In the genomic region with DNA sequence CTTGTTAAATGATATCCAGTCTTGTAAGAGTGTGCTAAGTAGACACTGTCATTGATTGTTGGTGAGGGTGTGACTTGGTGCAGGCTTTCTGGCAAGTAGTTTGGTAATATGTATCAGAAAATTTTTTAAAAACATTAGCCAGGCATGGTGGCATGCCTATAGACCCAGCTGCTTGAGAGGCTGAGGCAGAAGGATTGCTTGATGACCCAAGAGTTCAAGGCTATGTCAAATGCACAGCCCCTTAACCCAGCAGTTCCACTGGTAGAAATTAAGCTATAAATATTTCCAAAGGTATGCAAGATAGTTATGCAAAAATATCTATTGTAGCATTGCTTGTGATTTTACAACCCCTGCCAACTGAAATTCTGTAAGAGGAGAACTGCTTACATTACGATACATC, we compare ENCODE assay signal across 16 cellular contexts. TPM values are rescaled to one million over a fixed set of nuclear protein-coding genes. Genes with fewer than 3 reads are reported as not detected.
DNase-seq lines count a peak whose midpoint lies in the region; ATAC-seq lines count a peak whose summit lies in the region.
"Had no signal": no experiment of that assay in that cellular context is flagged by ENCODE, and none has a peak within 500 bp of the region (broad histone marks: within the 10 kb centered on the region; RNA-seq: fewer than 3 reads in every experiment).

No MANE protein-coding gene starts in this region.

- peaks cover 13 to 19% of the 10 kb centered on the region in 2 donors for H3K36me3 Mint-ChIP-seq in activated T-cell treated with anti-CD3 and anti-CD28 coated beads, Interleukin-2, amount 50 U/mL, for 72 hours (ENCODE audit: insufficient read depth in 2 of 2)

- H3K4me1 Mint-ChIP-seq in activated T-cell treated with anti-CD3 and anti-CD28 coated beads, Interleukin-2, amount 50 U/mL, for 72 hours (ENCODE audit: low read depth): peaks cover 19% of the 10 kb centered on the region

- H3K9ac ChIP-seq in Karpas-422 (ENCODE audit: low read length) (no peak overlapping the region), adipocyte (ENCODE audit: low read length) (no peak overlapping the region)
- H3K9ac ChIP-seq: BLaER1 treated with 17β-estradiol and CSF1 and Interleukin-3, amounts not matched to agents 10 nM and 100 nM; GM23248 had no signal

- no peak for ATAC-seq in activated T-cell treated with anti-CD3 and anti-CD28 coated beads, Interleukin-2, amount 50 U/mL, for 72 hours (replicated peaks in 1 of 2)
- ATAC-seq: CD8-positive, alpha-beta T cell; HCT116 had no signal

- no peak overlapping the region for H2AFZ ChIP-seq in Karpas-422 (ENCODE audit: low read length)
- H2AFZ ChIP-seq: GM23248 had no signal

- in situ Hi-C loops in G401 (cut with HindIII; ENCODE audit: low sequenced_read_pairs): no loop called here

- peaks cover 28% of the 10 kb centered on the region; the same call in 1 of the 2 replicates for H4K20me1 ChIP-seq in Karpas-422 (ENCODE audit: insufficient read depth, low read depth, low read length)

- H3K36me3 ChIP-seq in Karpas-422 (ENCODE audit: insufficient read depth, low read length) (peaks cover 8% of the 10 kb centered on the region), adipocyte (ENCODE audit: control insufficient read depth, insufficient read depth, low read length, severe bottlenecking) (peaks cover 37% of the 10 kb centered on the region)

- no peaks in the 10 kb centered on the region for H3K9me2 ChIP-seq in Karpas-422 (replicated peaks; ENCODE audit: insufficient read depth, low read length)

- no peaks in the 10 kb centered on the region for H3K9me3 ChIP-seq in Karpas-422 (ENCODE audit: low read length)
- no peaks in the 10 kb centered on the region for H3K9me3 ChIP-seq in adipocyte (ENCODE audit: control insufficient read depth, low read length)
- H3K9me3 ChIP-seq: BLaER1 treated with 17β-estradiol and CSF1 and Interleukin-3, amounts not matched to agents 10 nM and 100 nM had no signal

- no peak overlapping the region for H3K27ac Mint-ChIP-seq in activated T-cell treated with anti-CD3 and anti-CD28 coated beads, Interleukin-2, amount 50 U/mL, for 72 hours
- H3K27ac Mint-ChIP-seq: B cell; CD8-positive, alpha-beta T cell; HFFc6; IgD-negative memory B cell had no signal

- no peaks in the 10 kb centered on the region for H3K27me3 ChIP-seq in Karpas-422 (ENCODE audit: low read length)
- no peaks in the 10 kb centered on the region for H3K27me3 ChIP-seq in adipocyte (replicated peaks; ENCODE audit: control insufficient read depth, insufficient read depth, low read length)
- H3K27me3 ChIP-seq: BLaER1 treated with 17β-estradiol and CSF1 and Interleukin-3, amounts not matched to agents 10 nM and 100 nM had no signal

- no peaks in the 10 kb centered on the region for H3K9me3 Mint-ChIP-seq in activated T-cell treated with anti-CD3 and anti-CD28 coated beads, Interleukin-2, amount 50 U/mL, for 72 hours
- H3K9me3 Mint-ChIP-seq: CD8-positive, alpha-beta T cell; HFFc6; IgD-negative memory B cell had no signal

- H3K79me2 ChIP-seq in Karpas-422 (ENCODE audit: low read length): peaks cover 74% of the 10 kb centered on the region

- DNase-seq in GF-D8 (lab: John Stamatoyannopoulos, UW): peak; percentile 4
- DNase-seq in Karpas-422: no peak
- peak; percentile 17 for DNase-seq in adipocyte (ENCODE audit: low read depth)
- DNase-seq in activated T-cell treated with anti-CD3 and anti-CD28 coated beads, Interleukin-2, amount 50 U/mL, for 72 hours: no peak
- DNase-seq in G401 (ENCODE audit: low spot score): no peak
- DNase-seq in T-helper 1 cell: no peak
- DNase-seq: Calu3; CD8-positive, alpha-beta T cell; GM23248; HFFc6; KBM-7 had no signal

- no peak overlapping the region for H3K4me3 Mint-ChIP-seq in activated T-cell treated with anti-CD3 and anti-CD28 coated beads, Interleukin-2, amount 50 U/mL, for 72 hours
- H3K4me3 Mint-ChIP-seq: B cell; CD8-positive, alpha-beta T cell; HFFc6; IgD-negative memory B cell had no signal

- H3K4me1 ChIP-seq in Karpas-422 (ENCODE audit: low read length): peaks cover 29% of the 10 kb centered on the region
- H3K4me1 ChIP-seq in adipocyte (ENCODE audit: control insufficient read depth, insufficient read depth, low read length): no peaks in the 10 kb centered on the region

- H3K4me3 ChIP-seq in Karpas-422 (ENCODE audit: low read length) (no peak overlapping the region), adipocyte (ENCODE audit: low read length) (no peak overlapping the region)
- H3K4me3 ChIP-seq: BLaER1 treated with 17β-estradiol and CSF1 and Interleukin-3, amounts not matched to agents 10 nM and 100 nM; GM23248 had no signal

- no peaks in the 10 kb centered on the region for H3K27me3 Mint-ChIP-seq in activated T-cell treated with anti-CD3 and anti-CD28 coated beads, Interleukin-2, amount 50 U/mL, for 72 hours (ENCODE audit: low read depth)
- H3K27me3 Mint-ChIP-seq: B cell, IgD-negative memory B cell had no signal

- H3K27ac ChIP-seq in Karpas-422 (ENCODE audit: low read length): peak overlapping the region; percentile 33; the same call in 1 of the 2 replicates
- H3K27ac ChIP-seq: BLaER1 treated with 17β-estradiol and CSF1 and Interleukin-3, amounts not matched to agents 10 nM and 100 nM; GM23248; HL-60 had no signal

- H3K4me2 ChIP-seq in Karpas-422 (ENCODE audit: low read depth, low read length, poor library complexity, severe bottlenecking): no peak overlapping the region
- H3K4me2 ChIP-seq: BLaER1 treated with 17β-estradiol and CSF1 and Interleukin-3, amounts not matched to agents 10 nM and 100 nM had no signal

RNA-seq across cellular contexts. Expression of gene ZBTB43, which starts 24.2 kb away (rescaled TPM):
- 6.4 and 6.5 TPM in 2 replicates for total RNA-seq in Karpas-422 (2014; rRNA removed; shearing (Covaris generic); ENCODE audit: low replicate concordance)
- 10 to 100 TPM; 30.2 to 66.2 TPM for total RNA-seq in activated T-cell treated with anti-CD3 and anti-CD28 coated beads, Interleukin-2, amount 50 U/mL, for 72 hours
- 3.5 and 4.3 TPM in 2 replicates for total RNA-seq in G401 (2014; rRNA removed; shearing (Covaris generic))

RNA-seq across cellular contexts. Expression of gene ZBTB34, which starts 31.4 kb away (rescaled TPM):
- total RNA-seq in Karpas-422 (2014; rRNA removed; shearing (Covaris generic); ENCODE audit: low replicate concordance): 4.6 and 8.1 TPM in 2 replicates
- 1 to 10 TPM; 7.1 to 8.1 TPM for total RNA-seq in activated T-cell treated with anti-CD3 and anti-CD28 coated beads, Interleukin-2, amount 50 U/mL, for 72 hours
- total RNA-seq in G401 (2014; rRNA removed; shearing (Covaris generic)): 7.8 and 12.0 TPM in 2 replicates

Comparison
In these comparisons a context has a peak if more than half of its experiments do, and no peak if none do; other contexts are left out.
1. DNase-seq: peak in GF-D8 (single experiment) and adipocyte (single experiment); none in Karpas-422 (single experiment), activated T-cell treated with anti-CD3 and anti-CD28 coated beads, Interleukin-2, amount 50 U/mL, for 72 hours (0 of 2), G401 (single experiment) and T-helper 1 cell (0 of 5).